8 cellular contexts compared by ENCODE assay signal in genomic region chr2:107833618-107834017, GRCh38. TPM values are rescaled to one million over a fixed set of nuclear protein-coding genes. Genes with fewer than 3 reads are reported as not detected.
"Had no signal": no experiment of that assay in that cellular context is flagged by ENCODE, and none has a peak within 500 bp of the region (broad histone marks: within the 10 kb centered on the region; RNA-seq: fewer than 3 reads in every experiment).

No MANE protein-coding gene starts in this region.

RNA-seq across cellular contexts. Expression of gene RGPD4, which starts 6.9 kb away (rescaled TPM):
- total RNA-seq: activated CD8-positive, alpha-beta T cell treated with anti-CD3 and anti-CD28 coated beads, Interleukin-2, amount 10 ng/mL, durations not matched to agents 7 days and 5 days; frontal cortex; kidney epithelial cell; myocyte; skeletal muscle tissue; T-helper 2 cell treated with Interferon-gamma antibody and Interleukin-4, amounts not matched to agents 100 ng/mL and 5 ng/mL, for 36 hours had no signal
- polyA plus RNA-seq: mammary epithelial cell, right cardiac atrium had no signal
